Comparison of ENCODE assay signal across 1 cellular context in the genomic region with DNA sequence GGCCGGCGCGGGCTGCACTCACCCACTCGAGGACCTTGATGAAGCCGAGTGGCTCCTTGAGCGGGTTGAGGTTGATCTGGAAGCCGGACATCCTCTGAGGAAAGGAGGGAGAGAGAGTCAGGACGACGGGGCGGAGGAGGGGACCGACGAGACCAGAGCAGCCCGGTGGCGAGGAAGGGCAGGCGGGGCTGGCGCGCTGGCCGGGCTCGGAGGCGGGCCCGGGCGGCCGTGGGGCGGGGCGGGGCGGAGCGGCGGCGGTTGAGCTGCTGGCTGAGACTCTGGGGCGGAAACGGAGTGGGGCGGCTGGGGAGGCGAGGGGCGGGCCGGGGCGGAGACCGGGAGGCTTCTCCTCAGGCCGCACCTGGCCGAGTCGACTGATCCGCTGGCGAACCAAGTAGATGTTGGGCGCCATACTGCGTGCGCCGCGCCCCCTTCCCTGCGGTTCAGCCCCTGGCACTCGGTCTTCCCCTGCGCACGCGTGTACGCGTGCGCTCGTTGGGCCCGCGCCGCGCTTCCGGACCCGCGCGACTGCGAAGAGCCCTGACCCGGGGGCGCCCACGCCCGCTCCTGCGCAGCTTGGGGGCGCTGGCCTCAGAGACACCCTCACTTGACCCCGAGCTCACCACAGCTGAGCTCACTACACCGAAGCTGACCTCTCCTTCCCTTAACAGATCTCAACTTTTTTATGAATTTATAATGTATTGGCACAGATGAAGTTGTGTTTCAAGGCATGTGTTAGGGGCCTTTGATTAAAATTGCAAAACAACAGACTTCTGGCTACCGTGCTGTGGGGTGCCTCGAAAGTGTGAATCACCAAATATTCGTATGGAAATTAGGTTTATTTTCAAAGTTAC.
TF ChIP-seq lines count a peak whose summit lies in the region.

Gene SYPL1 (minus strand): TSS at position 195 of the 854 bp plus-strand sequence. CDS start 104 bp downstream, at position 91.

TF ChIP-seq in HEK293, 187 proteins besides CTCF, POLR2A, EP300 and RAD21 (continued from another document and continues in another):
- no peak for TF ChIP-seq PBX3 (CRISPR knock-in tag; IDR thresholded peaks at IDR 0.05)
- no peak; the same call in 1 of the 2 replicates for TF ChIP-seq ZBTB1 (tag by site-specific recombination; IDR thresholded peaks at IDR 0.05)
- no peak for TF ChIP-seq ZNF146 (tag by site-specific recombination; IDR thresholded peaks at IDR 0.05)
- TF ChIP-seq GLI4 (tag by site-specific recombination; IDR thresholded peaks at IDR 0.05) = no peak
- TF ChIP-seq ZNF184 (tag by site-specific recombination; IDR thresholded peaks at IDR 0.05) = no peak
- TF ChIP-seq ZNF133 (tag by site-specific recombination; IDR thresholded peaks at IDR 0.05) = no peak
- no peak for TF ChIP-seq ZNF10 (tag by site-specific recombination; IDR thresholded peaks at IDR 0.05)
- TF ChIP-seq ZBTB20 (tag by site-specific recombination; IDR thresholded peaks at IDR 0.05) = peak; percentile 53
- TF ChIP-seq SALL2 (tag by site-specific recombination; IDR thresholded peaks at IDR 0.05; ENCODE audit: borderline replicate concordance) = no peak
- no peak for TF ChIP-seq FEZF1 (tag by site-specific recombination; IDR thresholded peaks at IDR 0.05)
- TF ChIP-seq ZNF624 (tag by site-specific recombination; IDR thresholded peaks at IDR 0.05) = no peak
- peak; percentile 19; the same call in 1 of the 2 replicates for TF ChIP-seq ZSCAN30 (tag by site-specific recombination; IDR thresholded peaks at IDR 0.05)
- TF ChIP-seq RBAK (tag by site-specific recombination; IDR thresholded peaks at IDR 0.05) = no peak
- TF ChIP-seq ZNF623 (tag by site-specific recombination; IDR thresholded peaks at IDR 0.05) = no peak
- no peak for TF ChIP-seq ZNF664 (tag by site-specific recombination; IDR thresholded peaks at IDR 0.05)
- TF ChIP-seq ZNF350 (tag by site-specific recombination; IDR thresholded peaks at IDR 0.05) = no peak
- no peak for TF ChIP-seq ZNF174 (tag by site-specific recombination; IDR thresholded peaks at IDR 0.05)
- TF ChIP-seq, protein P1, sequence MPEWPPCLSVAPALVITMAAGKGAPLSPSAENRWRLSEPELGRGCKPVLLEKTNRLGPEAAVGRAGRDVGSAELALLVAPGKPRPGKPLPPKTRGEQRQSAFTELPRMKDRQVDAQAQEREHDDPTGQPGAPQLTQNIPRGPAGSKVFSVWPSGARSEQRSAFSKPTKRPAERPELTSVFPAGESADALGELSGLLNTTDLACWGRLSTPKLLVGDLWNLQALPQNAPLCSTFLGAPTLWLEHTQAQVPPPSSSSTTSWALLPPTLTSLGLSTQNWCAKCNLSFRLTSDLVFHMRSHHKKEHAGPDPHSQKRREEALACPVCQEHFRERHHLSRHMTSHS (tag by site-specific recombination; IDR thresholded peaks at IDR 0.05) = no peak
- no peak for TF ChIP-seq ZNF354C (tag by site-specific recombination; IDR thresholded peaks at IDR 0.05; ENCODE audit: borderline replicate concordance, low read depth)
- TF ChIP-seq ZFP41 (tag by site-specific recombination; IDR thresholded peaks at IDR 0.05; ENCODE audit: borderline replicate concordance) = no peak
- no peak for TF ChIP-seq PRDM1 (tag by site-specific recombination; IDR thresholded peaks at IDR 0.05)
- TF ChIP-seq ZBTB17 (tag by site-specific recombination; IDR thresholded peaks at IDR 0.05) = peak; percentile 85
- no peak for TF ChIP-seq ZNF544 (tag by site-specific recombination; IDR thresholded peaks at IDR 0.05)
- TF ChIP-seq ZNF341 (tag by site-specific recombination; IDR thresholded peaks at IDR 0.05; ENCODE audit: low read depth) = no peak
- TF ChIP-seq ZNF302 (tag by site-specific recombination; IDR thresholded peaks at IDR 0.05; ENCODE audit: low read depth) = no peak
- no peak for TF ChIP-seq ZNF701 (tag by site-specific recombination; IDR thresholded peaks at IDR 0.05)
- TF ChIP-seq ZNF23 (tag by site-specific recombination; IDR thresholded peaks at IDR 0.05; ENCODE audit: borderline replicate concordance) = no peak
- no peak for TF ChIP-seq ZNF266 (tag by site-specific recombination; IDR thresholded peaks at IDR 0.05; ENCODE audit: low read depth)
- TF ChIP-seq ZBTB7A (tag by site-specific recombination; IDR thresholded peaks at IDR 0.05; ENCODE audit: low read depth) = no peak
- TF ChIP-seq ZNF223 (tag by site-specific recombination; IDR thresholded peaks at IDR 0.05) = no peak
- TF ChIP-seq KLF7 (tag by site-specific recombination; IDR thresholded peaks at IDR 0.05; ENCODE audit: borderline replicate concordance) = no peak
- no peak for TF ChIP-seq ZNF473 (tag by site-specific recombination; IDR thresholded peaks at IDR 0.05)
- no peak for TF ChIP-seq ZNF416 (tag by site-specific recombination; IDR thresholded peaks at IDR 0.05)
- no peak for TF ChIP-seq ZNF548 (tag by site-specific recombination; IDR thresholded peaks at IDR 0.05)
- TF ChIP-seq ZNF621 (tag by site-specific recombination; IDR thresholded peaks at IDR 0.05) = no peak
- peak; percentile 72 for TF ChIP-seq KLF1 (tag by site-specific recombination; IDR thresholded peaks at IDR 0.05)
- TF ChIP-seq ZNF175 (tag by site-specific recombination; IDR thresholded peaks at IDR 0.05) = no peak
- TF ChIP-seq ZNF707 (tag by site-specific recombination; IDR thresholded peaks at IDR 0.05) = no peak
- TF ChIP-seq, protein P2, sequence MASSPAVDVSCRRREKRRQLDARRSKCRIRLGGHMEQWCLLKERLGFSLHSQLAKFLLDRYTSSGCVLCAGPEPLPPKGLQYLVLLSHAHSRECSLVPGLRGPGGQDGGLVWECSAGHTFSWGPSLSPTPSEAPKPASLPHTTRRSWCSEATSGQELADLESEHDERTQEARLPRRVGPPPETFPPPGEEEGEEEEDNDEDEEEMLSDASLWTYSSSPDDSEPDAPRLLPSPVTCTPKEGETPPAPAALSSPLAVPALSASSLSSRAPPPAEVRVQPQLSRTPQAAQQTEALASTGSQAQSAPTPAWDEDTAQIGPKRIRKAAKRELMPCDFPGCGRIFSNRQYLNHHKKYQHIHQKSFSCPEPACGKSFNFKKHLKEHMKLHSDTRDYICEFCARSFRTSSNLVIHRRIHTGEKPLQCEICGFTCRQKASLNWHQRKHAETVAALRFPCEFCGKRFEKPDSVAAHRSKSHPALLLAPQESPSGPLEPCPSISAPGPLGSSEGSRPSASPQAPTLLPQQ (tag by site-specific recombination; IDR thresholded peaks at IDR 0.05) = peak; percentile 51; the same call in 1 of the 2 replicates
- TF ChIP-seq ZNF561 (tag by site-specific recombination; IDR thresholded peaks at IDR 0.05; ENCODE audit: borderline replicate concordance) = peak; percentile 35; the same call in 1 of the 2 replicates
- no peak for TF ChIP-seq ZNF555 (tag by site-specific recombination; conservative IDR thresholded peaks at IDR 0.05)
- no peak for TF ChIP-seq ZNF776 (tag by site-specific recombination; IDR thresholded peaks at IDR 0.05; ENCODE audit: borderline replicate concordance)
- TF ChIP-seq ZNF140 (tag by site-specific recombination; IDR thresholded peaks at IDR 0.05) = no peak
- TF ChIP-seq, protein P3, sequence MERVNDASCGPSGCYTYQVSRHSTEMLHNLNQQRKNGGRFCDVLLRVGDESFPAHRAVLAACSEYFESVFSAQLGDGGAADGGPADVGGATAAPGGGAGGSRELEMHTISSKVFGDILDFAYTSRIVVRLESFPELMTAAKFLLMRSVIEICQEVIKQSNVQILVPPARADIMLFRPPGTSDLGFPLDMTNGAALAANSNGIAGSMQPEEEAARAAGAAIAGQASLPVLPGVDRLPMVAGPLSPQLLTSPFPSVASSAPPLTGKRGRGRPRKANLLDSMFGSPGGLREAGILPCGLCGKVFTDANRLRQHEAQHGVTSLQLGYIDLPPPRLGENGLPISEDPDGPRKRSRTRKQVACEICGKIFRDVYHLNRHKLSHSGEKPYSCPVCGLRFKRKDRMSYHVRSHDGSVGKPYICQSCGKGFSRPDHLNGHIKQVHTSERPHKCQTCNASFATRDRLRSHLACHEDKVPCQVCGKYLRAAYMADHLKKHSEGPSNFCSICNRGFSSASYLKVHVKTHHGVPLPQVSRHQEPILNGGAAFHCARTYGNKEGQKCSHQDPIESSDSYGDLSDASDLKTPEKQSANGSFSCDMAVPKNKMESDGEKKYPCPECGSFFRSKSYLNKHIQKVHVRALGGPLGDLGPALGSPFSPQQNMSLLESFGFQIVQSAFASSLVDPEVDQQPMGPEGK (tag by site-specific recombination; IDR thresholded peaks at IDR 0.05) = peak; percentile 84
- no peak for TF ChIP-seq ZSCAN4 (tag by site-specific recombination; IDR thresholded peaks at IDR 0.05)
- 0 out of 2 replicates have a peak, but pooled peaks have one; percentile 13 for TF ChIP-seq ZNF843 (tag by site-specific recombination; IDR thresholded peaks at IDR 0.05)
- TF ChIP-seq, protein P4, sequence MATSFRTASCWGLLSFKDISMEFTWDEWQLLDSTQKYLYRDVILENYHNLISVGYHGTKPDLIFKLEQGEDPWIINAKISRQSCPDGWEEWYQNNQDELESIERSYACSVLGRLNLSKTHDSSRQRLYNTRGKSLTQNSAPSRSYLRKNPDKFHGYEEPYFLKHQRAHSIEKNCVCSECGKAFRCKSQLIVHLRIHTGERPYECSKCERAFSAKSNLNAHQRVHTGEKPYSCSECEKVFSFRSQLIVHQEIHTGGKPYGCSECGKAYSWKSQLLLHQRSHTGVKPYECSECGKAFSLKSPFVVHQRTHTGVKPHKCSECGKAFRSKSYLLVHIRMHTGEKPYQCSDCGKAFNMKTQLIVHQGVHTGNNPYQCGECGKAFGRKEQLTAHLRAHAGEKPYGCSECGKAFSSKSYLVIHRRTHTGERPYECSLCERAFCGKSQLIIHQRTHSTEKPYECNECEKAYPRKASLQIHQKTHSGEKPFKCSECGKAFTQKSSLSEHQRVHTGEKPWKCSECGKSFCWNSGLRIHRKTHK (tag by site-specific recombination; IDR thresholded peaks at IDR 0.05) = no peak
- TF ChIP-seq, protein P5, sequence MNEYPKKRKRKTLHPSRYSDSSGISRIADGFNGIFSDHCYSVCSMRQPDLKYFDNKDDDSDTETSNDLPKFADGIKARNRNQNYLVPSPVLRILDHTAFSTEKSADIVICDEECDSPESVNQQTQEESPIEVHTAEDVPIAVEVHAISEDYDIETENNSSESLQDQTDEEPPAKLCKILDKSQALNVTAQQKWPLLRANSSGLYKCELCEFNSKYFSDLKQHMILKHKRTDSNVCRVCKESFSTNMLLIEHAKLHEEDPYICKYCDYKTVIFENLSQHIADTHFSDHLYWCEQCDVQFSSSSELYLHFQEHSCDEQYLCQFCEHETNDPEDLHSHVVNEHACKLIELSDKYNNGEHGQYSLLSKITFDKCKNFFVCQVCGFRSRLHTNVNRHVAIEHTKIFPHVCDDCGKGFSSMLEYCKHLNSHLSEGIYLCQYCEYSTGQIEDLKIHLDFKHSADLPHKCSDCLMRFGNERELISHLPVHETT (tag by site-specific recombination; IDR thresholded peaks at IDR 0.05) = no peak
- no peak for TF ChIP-seq BCL6B (tag by site-specific recombination; IDR thresholded peaks at IDR 0.05)
- TF ChIP-seq ZNF391 (tag by site-specific recombination; IDR thresholded peaks at IDR 0.05; ENCODE audit: borderline replicate concordance, low read depth) = no peak
- 0 out of 2 replicates have a peak, but pooled peaks have one; percentile 58 for TF ChIP-seq ZNF610 (tag by site-specific recombination; IDR thresholded peaks at IDR 0.05; ENCODE audit: borderline replicate concordance)
- TF ChIP-seq ZNF138 (tag by site-specific recombination; IDR thresholded peaks at IDR 0.05; ENCODE audit: borderline replicate concordance) = no peak
- no peak for TF ChIP-seq ZNF311 (tag by site-specific recombination; IDR thresholded peaks at IDR 0.05; ENCODE audit: borderline replicate concordance)
- TF ChIP-seq ZNF514 (tag by site-specific recombination; IDR thresholded peaks at IDR 0.05) = no peak
- peak; percentile 72 for TF ChIP-seq SP2 (tag by site-specific recombination; IDR thresholded peaks at IDR 0.05)
- TF ChIP-seq ZNF558 (tag by site-specific recombination; IDR thresholded peaks at IDR 0.05) = no peak
- TF ChIP-seq OVOL3 (tag by site-specific recombination; IDR thresholded peaks at IDR 0.05) = no peak
- no peak for TF ChIP-seq ZNF19 (tag by site-specific recombination; IDR thresholded peaks at IDR 0.05; ENCODE audit: low read depth)
- no peak; the same call in 1 of the 2 replicates for TF ChIP-seq GLIS1 (tag by site-specific recombination; IDR thresholded peaks at IDR 0.05)
- TF ChIP-seq ZNF221 (tag by site-specific recombination; IDR thresholded peaks at IDR 0.05; ENCODE audit: borderline replicate concordance) = no peak
- TF ChIP-seq EGR2 (tag by site-specific recombination; IDR thresholded peaks at IDR 0.05; ENCODE audit: low read depth) = peak; percentile 60
